8 cellular contexts compared by ENCODE assay signal in the genomic region with DNA sequence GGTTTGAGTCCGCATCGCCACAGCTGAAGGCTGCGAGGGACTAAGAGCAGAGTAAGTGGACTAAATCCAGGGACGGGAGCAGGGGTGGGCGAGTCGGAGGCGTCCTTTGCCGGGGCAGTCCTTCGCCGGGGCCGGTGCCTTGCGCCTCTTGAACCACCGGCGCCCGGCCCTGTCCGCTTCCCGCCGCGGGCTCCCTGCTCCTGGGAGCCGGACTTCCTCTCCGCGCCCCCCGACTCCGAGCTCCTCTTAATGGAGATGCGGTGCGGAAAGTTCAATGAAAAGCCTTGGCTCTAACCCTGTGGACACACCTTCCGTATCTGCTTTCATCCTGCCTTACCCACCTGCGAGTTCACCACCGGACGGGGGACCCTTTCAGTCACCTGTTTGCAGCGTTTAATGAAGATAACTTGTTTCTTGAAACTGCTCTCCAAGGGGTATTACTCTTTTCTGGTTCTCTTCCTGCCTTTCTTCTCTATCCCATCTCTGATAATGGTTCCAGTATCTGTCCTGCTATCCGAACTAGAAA. TPM values are rescaled to one million over a fixed set of nuclear protein-coding genes. Genes with fewer than 3 reads are reported as not detected.
DNase-seq lines count a peak whose midpoint lies in the region; ATAC-seq, FAIRE-seq and TF ChIP-seq lines count a peak whose summit lies in the region.

No MANE protein-coding gene starts in this region.

- SMC1A ChIA-PET in GM12878 (lab: Charles Lee; ENCODE audit: uncharacterized antibody, unreplicated experiment) = interaction anchor here (1.0 to 2.0 kb wide), 3 partner anchors 33 to 74 kb away, joined by 3 to 13 read pairs (median 5); no protein-coding TSS in a partner anchor

- H3K9ac ChIP-seq in GM12878 (ENCODE audit: control insufficient read depth, insufficient read depth, low read length) (peak overlapping the region; percentile 86), kidney (ENCODE audit: low read length in 2 of 2) (peak overlapping the region; percentile 83 to 96), subcutaneous abdominal adipose tissue (ENCODE audit: low read length in 5 of 5) (peak overlapping the region; percentile 79 to 99 (median 98))

- H3K4me3 ChIP-seq in GM12878 (peak overlapping the region; percentile 99), kidney (ENCODE audit: low read length in 2 of 2) (peak overlapping the region; percentile 89 to 99), subcutaneous abdominal adipose tissue (ENCODE audit: low read depth in 1 of 5, low read length in 5 of 5) (peak overlapping the region; percentile 86 to 100 (median 99))

- H3K9me3 ChIP-seq in GM12878 (replicated peaks; ENCODE audit: control insufficient read depth, insufficient read depth, low read length) (no peaks in the 10 kb centered on the region), kidney (ENCODE audit: control insufficient read depth in 1 of 2, low read length in 2 of 2) (no peaks in the 10 kb centered on the region), subcutaneous abdominal adipose tissue (ENCODE audit: control insufficient read depth in 5 of 5, low read length in 5 of 5) (no peaks in the 10 kb centered on the region)

- H4K20me1 ChIP-seq in GM12878 (ENCODE audit: control insufficient read depth, insufficient read depth) = no peaks in the 10 kb centered on the region

- TF ChIP-seq EP300 in GM12878 (IDR thresholded peaks at IDR 0.05; ENCODE audit: borderline replicate concordance in 1 of 2, control insufficient read depth in 1 of 2, low read depth in 2 of 2, low read length in 2 of 2) = 0 out of 4 replicates have a peak, but pooled peaks of 1 of the 2 experiments have one; percentile 40

- H3K4me1 ChIP-seq in GM12878 (ENCODE audit: control insufficient read depth, insufficient read depth, low read length) (peaks cover 8% of the 10 kb centered on the region), kidney (ENCODE audit: control insufficient read depth in 1 of 2, insufficient read depth in 1 of 2, low read depth in 1 of 2, low read length in 2 of 2) (peaks cover 5 to 13% of the 10 kb centered on the region in 2 donors), subcutaneous abdominal adipose tissue (ENCODE audit: control insufficient read depth in 5 of 5, insufficient read depth in 5 of 5, low read length in 5 of 5) (peaks cover 6 to 57% (median 48%) of the 10 kb centered on the region in 5 donors)

- RAD21 ChIA-PET in GM12878 (lab: Charles Lee; ENCODE audit: unreplicated experiment) = interaction anchor here (1.2 kb wide), 1 partner anchor 72 kb away, joined by 3 read pairs; no protein-coding TSS in a partner anchor

- peak overlapping the region; percentile 94 for H3K27ac ChIP-seq in GM12878 (ENCODE audit: control insufficient read depth, insufficient read depth)
- H3K27ac ChIP-seq in kidney (ENCODE audit: low read depth in 2 of 2, low read length in 2 of 2) = peak overlapping the region; percentile 96 to 98
- H3K27ac ChIP-seq in subcutaneous abdominal adipose tissue (ENCODE audit: low read depth, low read length) = peak overlapping the region; percentile 84

- TF ChIP-seq RAD21 in GM12878 (IDR thresholded peaks at IDR 0.05; ENCODE audit: insufficient read depth, low read depth, low read length) = no peak

- no peak for FAIRE-seq in GM12878 (lab: Jason Lieb, UNC)
- no peak for FAIRE-seq in kidney (lab: Jason Lieb, UNC)
- FAIRE-seq in D721Med (lab: Jason Lieb, UNC) = no peak

- H3K27me3 ChIP-seq in GM12878 (replicated peaks in 1 of 2; ENCODE audit: control insufficient read depth in 2 of 2, insufficient read depth in 2 of 2, low read length in 1 of 2) (no peaks in the 10 kb centered on the region), subcutaneous abdominal adipose tissue (ENCODE audit: control insufficient read depth in 5 of 5, insufficient read depth in 4 of 5, low read length in 5 of 5) (no peaks in the 10 kb centered on the region)

- H3K36me3 ChIP-seq in GM12878 (ENCODE audit: control insufficient read depth in 2 of 2, insufficient read depth in 2 of 2, low read length in 1 of 2) (0 out of 4 replicates have a peak, but pooled peaks cover 0 to 2% of the 10 kb centered on the region in 2 experiments), kidney (ENCODE audit: control insufficient read depth in 1 of 2, insufficient read depth in 2 of 2, low read length in 2 of 2) (no peaks in the 10 kb centered on the region), subcutaneous abdominal adipose tissue (ENCODE audit: control insufficient read depth in 5 of 5, insufficient read depth in 5 of 5, low read length in 5 of 5) (no peaks in the 10 kb centered on the region)

- WGBS in GM12878 (ENCODE audit: insufficient coverage, insufficient replicate concordance, low lambda C conversion rate, missing lambda C conversion rate) = under 1% methylated on average over 32 of the region's 32 CpGs

- POLR2A ChIA-PET in GM12878 (lab: Charles Lee) = interaction anchor here (0.5 to 1.2 kb wide), 2 partner anchors 49 to 72 kb away, joined by 3 to 5 read pairs; no protein-coding TSS in a partner anchor

- TF ChIP-seq CTCF in GM12878 (IDR thresholded peaks at IDR 0.05 in 2 of 3, conservative IDR thresholded peaks at IDR 0.05 in 1 of 3; ENCODE audit: control insufficient read depth in 2 of 3, extremely low read depth in 1 of 3, insufficient read depth in 1 of 3, low read depth in 3 of 3, low read length in 3 of 3) = no peak
- no peak for TF ChIP-seq CTCF in kidney (IDR thresholded peaks at IDR 0.05; ENCODE audit: borderline replicate concordance, extremely low read depth, insufficient read depth)
- TF ChIP-seq CTCF in D721Med (IDR thresholded peaks at IDR 0.05; ENCODE audit: insufficient read depth, missing control alignments) = no peak

- intact Hi-C loops in GM12878 (cut with micrococcal nuclease; ENCODE audit: unreplicated experiment) = loop anchor here (2.0 to 10.0 kb wide), 3 partner anchors 76 to 306 kb away; a partner anchor contains a TSS
- intact Hi-C loops in kidney (cut with DNase I) = no loop called here

- no peak for TF ChIP-seq POLR2A in GM12878 (IDR thresholded peaks at IDR 0.05; ENCODE audit: low read depth, low read length)

- peaks cover 99% of the 10 kb centered on the region for H3K79me2 ChIP-seq in GM12878 (ENCODE audit: control insufficient read depth, insufficient read depth, low read length)

- peak overlapping the region; percentile 81 for H2AFZ ChIP-seq in GM12878 (ENCODE audit: control insufficient read depth, low read depth, low read length)

- peak; percentile 24 for ATAC-seq in HG02642 (IDR thresholded peaks at IDR 0.05; ENCODE audit: poor library complexity, unreplicated experiment)
- peak; percentile 30 for ATAC-seq in GM12878

- no TSS peak for BruUV-seq in GM12878 (replicated peaks; lab: Mats Ljungman, UMichigan)

- H3K4me2 ChIP-seq in GM12878 (ENCODE audit: control insufficient read depth, insufficient read depth) = peak overlapping the region; percentile 86

- CTCF ChIA-PET in GM12878 (lab: Yijun Ruan, JAX) = interaction anchor here (0.6 kb wide), 1 partner anchor 312 kb away, joined by 3 read pairs; no protein-coding TSS in a partner anchor

- DNase-seq in NCI-H2081 (lab: John Stamatoyannopoulos, UW) = peak; percentile 51 to 53
- DNase-seq in NCI-H2081 treated with DMSO at 0.1 percent for 48 hours (lab: John Stamatoyannopoulos, UW) = no peak
- DNase-seq in NCI-H2227 treated with DMSO at 0.1 percent for 48 hours (lab: John Stamatoyannopoulos, UW) = peak; percentile 41
- no peak for DNase-seq in GM12878 (ENCODE audit: low read depth, low spot score)
- no peak for DNase-seq in kidney
- DNase-seq in D721Med (ENCODE audit: insufficient read length, low spot score) = no peak

- in situ Hi-C loops in GM12878 (cut with MboI) = no loop called here

TF ChIP-seq in GM12878, 131 proteins besides CTCF, POLR2A, EP300 and RAD21 (continues in another document):
- TF ChIP-seq CBX3 (IDR thresholded peaks at IDR 0.05; ENCODE audit: borderline replicate concordance, low read depth) = no peak
- no peak for TF ChIP-seq ZZZ3 (IDR thresholded peaks at IDR 0.05; ENCODE audit: control insufficient read depth, insufficient read length, low read depth)

RNA-seq across cellular contexts. Expression of a gene that starts 0.5 kb away (rescaled TPM):
- total RNA-seq in GM12878 (2013; cell fraction: nucleolus; rRNA removed) = 137 and 147 TPM in 2 replicates
- total RNA-seq in GM12878 (2014; rRNA removed) = 28.5 and 31.2 TPM in 2 replicates
- total RNA-seq in GM12878 (2014; rRNA removed; fragmentation: Illumina TruSeq; extraction: Trizol) = 41.9 and 44.0 TPM in 2 replicates
- 30.1 and 32.7 TPM in 2 replicates for total RNA-seq in GM12878 (2021)
- 19.2 TPM for polyA plus RNA-seq in GM12878 (2011; ENCODE audit: low read depth)
- polyA plus RNA-seq in GM12878 (2011; rRNA removed) = 59.1 and 121 TPM in 2 replicates
- polyA plus RNA-seq in GM12878 (2011; cell fraction: cytosol; rRNA removed) = 18.8 and 19.1 TPM in 2 replicates
- polyA plus RNA-seq in GM12878 (2011; cell fraction: nucleus; rRNA removed) = 37.2 and 38.1 TPM in 2 replicates
- 25.7 and 40.1 TPM in 2 replicates for polyA plus RNA-seq in GM12878 (2012)
- polyA plus RNA-seq in GM12878 (2014; fragmentation: Illumina TruSeq; extraction: Trizol) = 36.7 and 47.3 TPM in 2 replicates
- 10 to 100 TPM; 29.0 to 32.2 TPM for polyA plus RNA-seq in GM12878 (2014; fragmentation: Nextera tagmentation; extraction: Ambion mirVana)
- 32.0 and 39.9 TPM in 2 replicates for polyA plus RNA-seq in GM12878 (2014; rRNA removed)
- polyA plus RNA-seq in GM12878 (2016; fragmentation: Nextera tagmentation; extraction: Ambion mirVana) = 10 to 100 TPM; 45.4 to 51.4 TPM
- polyA minus RNA-seq in GM12878 (2011; rRNA and poly(A)+ RNA removed) = 33.8 and 41.3 TPM in 2 replicates
- polyA minus RNA-seq in GM12878 (2011; cell fraction: cytosol; rRNA and poly(A)+ RNA removed) = 24.0 and 29.0 TPM in 2 replicates
- polyA minus RNA-seq in GM12878 (2011; cell fraction: nucleus; rRNA and poly(A)+ RNA removed) = 24.5 and 37.5 TPM in 2 replicates
- 47.1 TPM for total RNA-seq in kidney
- polyA plus RNA-seq in kidney (ENCODE audit: insufficient read depth, low read depth, low replicate concordance) = 28.6 TPM

RNA-seq across cellular contexts. Expression of a gene that starts 0.9 kb away (rescaled TPM):
- 52.1 and 75.6 TPM in 2 replicates for total RNA-seq in GM12878 (2013; cell fraction: nucleolus; rRNA removed)
- 38.8 and 53.1 TPM in 2 replicates for total RNA-seq in GM12878 (2014; rRNA removed)
- 65.1 and 72.0 TPM in 2 replicates for total RNA-seq in GM12878 (2014; rRNA removed; fragmentation: Illumina TruSeq; extraction: Trizol)
- 34.3 and 37.5 TPM in 2 replicates for total RNA-seq in GM12878 (2021)
- polyA plus RNA-seq in GM12878 (2011; ENCODE audit: low read depth) = 18.2 TPM
- 65.3 and 126 TPM in 2 replicates for polyA plus RNA-seq in GM12878 (2011; rRNA removed)
- 16.8 and 28.7 TPM in 2 replicates for polyA plus RNA-seq in GM12878 (2011; cell fraction: cytosol; rRNA removed)
- 26.3 and 31.2 TPM in 2 replicates for polyA plus RNA-seq in GM12878 (2011; cell fraction: nucleus; rRNA removed)
- 45.2 and 53.6 TPM in 2 replicates for polyA plus RNA-seq in GM12878 (2012)
- polyA plus RNA-seq in GM12878 (2014; fragmentation: Illumina TruSeq; extraction: Trizol) = 54.5 and 72.0 TPM in 2 replicates
- 10 to 100 TPM; 43.4 to 65.4 TPM for polyA plus RNA-seq in GM12878 (2014; fragmentation: Nextera tagmentation; extraction: Ambion mirVana)
- 33.4 and 35.3 TPM in 2 replicates for polyA plus RNA-seq in GM12878 (2014; rRNA removed)
- polyA plus RNA-seq in GM12878 (2016; fragmentation: Nextera tagmentation; extraction: Ambion mirVana) = 10 to 100 TPM; 70.6 to 71.7 TPM
- polyA minus RNA-seq in GM12878 (2011; rRNA and poly(A)+ RNA removed) = 47.7 and 77.4 TPM in 2 replicates
- 36.5 and 48.5 TPM in 2 replicates for polyA minus RNA-seq in GM12878 (2011; cell fraction: cytosol; rRNA and poly(A)+ RNA removed)
- polyA minus RNA-seq in GM12878 (2011; cell fraction: nucleus; rRNA and poly(A)+ RNA removed) = 30.1 and 42.6 TPM in 2 replicates
- 11.6 TPM for total RNA-seq in kidney
- polyA plus RNA-seq in kidney (ENCODE audit: insufficient read depth, low read depth, low replicate concordance) = 17.2 TPM

Comparison
In these comparisons a context has a peak if more than half of its experiments do, and no peak if none do; other contexts are left out.
1. DNase-seq: peak in NCI-H2081 (2 of 2) and NCI-H2227 treated with DMSO at 0.1 percent for 48 hours (single experiment); none in NCI-H2081 treated with DMSO at 0.1 percent for 48 hours (single experiment), GM12878 (single experiment), kidney (single experiment) and D721Med (single experiment).
2. Peak in every context shown above with its lines, with median percentiles within 50 percentile points of each other: H3K27ac ChIP-seq, H3K4me3 ChIP-seq and H3K9ac ChIP-seq.